ENCODE assay signal across 10 cellular contexts in the genomic region with DNA sequence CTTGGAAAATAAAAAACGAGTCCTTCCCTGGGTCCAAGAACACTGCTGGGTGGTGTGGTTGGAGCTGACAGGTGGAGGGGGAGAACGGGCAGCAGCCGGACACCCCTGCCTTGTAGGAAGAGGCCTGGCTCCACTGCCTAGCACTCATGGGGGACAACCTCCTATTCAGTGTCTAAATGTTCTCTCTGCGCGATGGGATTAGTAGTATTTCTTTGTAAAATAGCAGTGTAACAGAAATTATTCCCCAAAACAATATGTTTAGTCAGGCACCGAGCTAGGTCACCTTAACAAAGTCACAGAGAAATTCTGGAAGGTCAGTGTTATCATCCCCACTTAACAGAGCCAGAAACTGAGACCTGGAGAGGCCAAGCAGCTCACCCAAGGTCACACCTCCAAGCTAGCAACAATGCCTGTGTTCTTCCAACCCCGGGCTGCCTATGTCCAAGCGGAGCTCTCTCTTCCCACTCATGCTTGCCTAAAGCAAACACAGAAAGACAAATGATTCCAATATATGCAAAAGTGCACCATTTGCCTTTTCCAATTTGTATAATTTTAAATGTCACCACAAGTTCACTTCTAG.
"Had no signal": no experiment of that assay in that cellular context is flagged by ENCODE, and none has a peak within 500 bp of the region (broad histone marks: within the 10 kb centered on the region; RNA-seq: fewer than 3 reads in every experiment).

No MANE protein-coding gene starts in this region.

- H3K36me3 ChIP-seq: colonic mucosa, transverse colon had no signal

- H3K4me3 Mint-ChIP-seq: activated CD4-positive, alpha-beta memory T cell treated with anti-CD3 and anti-CD28 coated beads for 36 hours; activated CD4-positive, alpha-beta T cell treated with anti-CD3 and anti-CD28 coated beads for 36 hours; activated CD8-positive, alpha-beta memory T cell treated with anti-CD3 and anti-CD28 coated beads, Interleukin-2, amount 10 ng/mL, durations not matched to agents 7 days and 5 days; activated naive CD4-positive, alpha-beta T cell treated with anti-CD3 and anti-CD28 coated beads, Interleukin-2, amount 10 ng/mL, durations not matched to agents 7 days and 5 days; memory B cell; naive thymus-derived CD8-positive, alpha-beta T cell; stimulated activated memory B cell treated with anti-CD40 and anti-IgM and Interleukin-4, amounts not matched to agents 10 μg/mL and 1 μg/mL and 100 μg/mL, for 72 hours had no signal

- H3K9me3 ChIP-seq: colonic mucosa, esophagus squamous epithelium, transverse colon had no signal

- H3K36me3 Mint-ChIP-seq: activated CD4-positive, alpha-beta memory T cell treated with anti-CD3 and anti-CD28 coated beads for 36 hours; activated CD8-positive, alpha-beta memory T cell treated with anti-CD3 and anti-CD28 coated beads, Interleukin-2, amount 10 ng/mL, durations not matched to agents 7 days and 5 days; activated naive CD4-positive, alpha-beta T cell treated with anti-CD3 and anti-CD28 coated beads, Interleukin-2, amount 10 ng/mL, durations not matched to agents 7 days and 5 days; memory B cell; stimulated activated memory B cell treated with anti-CD40 and anti-IgM and Interleukin-4, amounts not matched to agents 10 μg/mL and 1 μg/mL and 100 μg/mL, for 72 hours had no signal

- H3K27ac ChIP-seq: colonic mucosa, transverse colon had no signal

- H3K4me1 ChIP-seq: colonic mucosa had no signal

- H3K4me3 ChIP-seq: colonic mucosa, esophagus squamous epithelium, transverse colon had no signal

- H3K27me3 Mint-ChIP-seq: activated CD4-positive, alpha-beta memory T cell treated with anti-CD3 and anti-CD28 coated beads for 36 hours; activated CD4-positive, alpha-beta T cell treated with anti-CD3 and anti-CD28 coated beads for 36 hours; activated CD8-positive, alpha-beta memory T cell treated with anti-CD3 and anti-CD28 coated beads, Interleukin-2, amount 10 ng/mL, durations not matched to agents 7 days and 5 days; memory B cell; naive thymus-derived CD8-positive, alpha-beta T cell; stimulated activated memory B cell treated with anti-CD40 and anti-IgM and Interleukin-4, amounts not matched to agents 10 μg/mL and 1 μg/mL and 100 μg/mL, for 72 hours had no signal

- ATAC-seq: activated CD4-positive, alpha-beta T cell treated with anti-CD3 and anti-CD28 coated beads for 36 hours had no signal

- H3K9me3 Mint-ChIP-seq: activated CD4-positive, alpha-beta memory T cell treated with anti-CD3 and anti-CD28 coated beads for 36 hours; activated naive CD4-positive, alpha-beta T cell treated with anti-CD3 and anti-CD28 coated beads, Interleukin-2, amount 10 ng/mL, durations not matched to agents 7 days and 5 days; memory B cell; naive thymus-derived CD8-positive, alpha-beta T cell; stimulated activated memory B cell treated with anti-CD40 and anti-IgM and Interleukin-4, amounts not matched to agents 10 μg/mL and 1 μg/mL and 100 μg/mL, for 72 hours had no signal

- H3K27me3 ChIP-seq: colonic mucosa, esophagus squamous epithelium, transverse colon had no signal

- H3K4me1 Mint-ChIP-seq: activated CD4-positive, alpha-beta T cell treated with anti-CD3 and anti-CD28 coated beads for 36 hours; activated CD8-positive, alpha-beta memory T cell treated with anti-CD3 and anti-CD28 coated beads, Interleukin-2, amount 10 ng/mL, durations not matched to agents 7 days and 5 days; activated naive CD4-positive, alpha-beta T cell treated with anti-CD3 and anti-CD28 coated beads, Interleukin-2, amount 10 ng/mL, durations not matched to agents 7 days and 5 days had no signal

- H3K27ac Mint-ChIP-seq: activated CD4-positive, alpha-beta memory T cell treated with anti-CD3 and anti-CD28 coated beads for 36 hours; activated CD4-positive, alpha-beta T cell treated with anti-CD3 and anti-CD28 coated beads for 36 hours; activated CD8-positive, alpha-beta memory T cell treated with anti-CD3 and anti-CD28 coated beads, Interleukin-2, amount 10 ng/mL, durations not matched to agents 7 days and 5 days; activated naive CD4-positive, alpha-beta T cell treated with anti-CD3 and anti-CD28 coated beads, Interleukin-2, amount 10 ng/mL, durations not matched to agents 7 days and 5 days; memory B cell; stimulated activated memory B cell treated with anti-CD40 and anti-IgM and Interleukin-4, amounts not matched to agents 10 μg/mL and 1 μg/mL and 100 μg/mL, for 72 hours had no signal
